In the genomic region with DNA sequence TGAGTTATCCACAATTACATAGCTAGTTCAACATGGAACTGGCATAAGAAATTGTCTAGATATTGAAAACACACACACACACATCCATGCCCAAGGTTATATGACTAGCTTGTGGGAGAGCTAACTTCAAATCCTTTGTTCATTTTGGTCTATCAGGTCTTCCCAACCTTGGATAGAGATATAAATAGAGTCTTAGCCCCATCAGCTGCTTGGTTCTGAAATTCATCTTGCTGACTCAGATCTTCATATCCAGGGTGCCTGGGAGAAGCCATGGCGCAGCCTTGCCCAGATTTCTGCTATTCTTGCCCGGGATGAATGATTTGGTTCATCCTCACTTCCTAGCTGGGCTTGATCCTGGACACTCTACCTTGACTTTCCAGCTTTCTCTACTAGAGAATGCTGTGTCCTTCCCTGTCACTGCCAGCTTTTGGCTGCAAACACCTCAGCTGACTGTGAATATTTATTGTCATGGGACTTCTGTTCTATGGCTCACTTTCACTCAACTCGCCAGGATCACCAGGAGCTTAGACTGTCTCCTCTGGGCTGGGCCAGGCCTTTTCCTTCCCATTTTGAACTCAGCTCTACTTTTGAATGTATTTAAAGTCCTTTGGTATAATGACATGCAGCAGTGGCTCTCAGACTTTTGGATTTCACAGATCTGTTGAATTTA, we compare ENCODE assay signal across 20 cellular contexts.
DNase-seq lines count a peak whose midpoint lies in the region; ATAC-seq and TF ChIP-seq lines count a peak whose summit lies in the region.
"Had no signal": no experiment of that assay in that cellular context is flagged by ENCODE, and none has a peak within 500 bp of the region (broad histone marks: within the 10 kb centered on the region; RNA-seq: fewer than 3 reads in every experiment).

No MANE protein-coding gene starts in this region.

- CTCF ChIA-PET in CD4-positive, alpha-beta memory T cell (lab: Charles Lee; ENCODE audit: partially characterized antibody): interaction anchor here (1.0 kb wide), 1 partner anchor 15 kb away, joined by 3 read pairs; no protein-coding TSS in a partner anchor

- no peak overlapping the region for H3K4me3 ChIP-seq in psoas muscle
- H3K4me3 ChIP-seq in skeletal muscle tissue (ENCODE audit: low read length in 3 of 3): no peak overlapping the region
- no peak overlapping the region for H3K4me3 ChIP-seq in CD4-positive, alpha-beta memory T cell (ENCODE audit: low read length in 2 of 2)
- H3K4me3 ChIP-seq: BLaER1, GM23248 had no signal

- H3K9me3 Mint-ChIP-seq in CD4-positive, alpha-beta memory T cell: peaks cover 0 to 4% (median 0%) of the 10 kb centered on the region in 8 donors
- H3K9me3 Mint-ChIP-seq: CD4-positive, alpha-beta T cell had no signal

- H3K9ac ChIP-seq in skeletal muscle tissue (ENCODE audit: low read depth in 1 of 3, low read length in 3 of 3): no peak overlapping the region
- H3K9ac ChIP-seq: BLaER1, GM23248 had no signal

- POLR2A ChIA-PET in CD4-positive, alpha-beta memory T cell (lab: Charles Lee; ENCODE audit: partially characterized antibody): no interaction called here

- H3K27me3 Mint-ChIP-seq in CD4-positive, alpha-beta memory T cell: peaks cover 2% of the 10 kb centered on the region in 2 donors
- H3K27me3 Mint-ChIP-seq: B cell had no signal

- H3K4me1 Mint-ChIP-seq in CD4-positive, alpha-beta memory T cell: no peaks in the 10 kb centered on the region
- H3K4me1 Mint-ChIP-seq: B cell, CD14-positive monocyte had no signal

- H3K4me1 ChIP-seq in psoas muscle (peaks cover 7% of the 10 kb centered on the region), skeletal muscle tissue (ENCODE audit: control insufficient read depth in 3 of 3, insufficient read depth in 3 of 3, low read length in 3 of 3) (peaks cover 8 to 10% (median 10%) of the 10 kb centered on the region in 3 donors)
- no peaks in the 10 kb centered on the region for H3K4me1 ChIP-seq in CD4-positive, alpha-beta memory T cell (ENCODE audit: insufficient read depth, low read length)
- H3K4me1 ChIP-seq: BLaER1 had no signal

- peak; percentile 6 for DNase-seq in myocyte (ENCODE audit: low read depth)
- no peak for DNase-seq in psoas muscle
- no peak for DNase-seq in CD4-positive, alpha-beta memory T cell
- DNase-seq: Calu3; CD4-positive, alpha-beta T cell; COR-L47; DMS53; DMS79 treated with DMSO at 0.1 percent for 48 hours; GF-D8; GM23248; H7; HCEC 1CT had no signal

- H3K27ac Mint-ChIP-seq in CD4-positive, alpha-beta memory T cell: no peak overlapping the region
- H3K27ac Mint-ChIP-seq: B cell; CD14-positive monocyte; CD4-positive, alpha-beta T cell had no signal

- H3K27me3 ChIP-seq in psoas muscle (ENCODE audit: insufficient read depth in 3 of 3, low read length in 2 of 3) (no peaks in the 10 kb centered on the region), skeletal muscle tissue (ENCODE audit: control insufficient read depth in 3 of 3, insufficient read depth in 3 of 3, low read length in 3 of 3) (no peaks in the 10 kb centered on the region)
- H3K27me3 ChIP-seq in CD4-positive, alpha-beta memory T cell (ENCODE audit: insufficient read depth, low read length): no peaks in the 10 kb centered on the region
- H3K27me3 ChIP-seq: BLaER1 had no signal

- intact Hi-C loops in psoas muscle (cut with DNase I): no loop called here
- intact Hi-C loops in CD4-positive, alpha-beta memory T cell (cut with micrococcal nuclease): no loop called here

- H3K27ac ChIP-seq in C4-2B: peak overlapping the region; percentile 38
- H3K27ac ChIP-seq in psoas muscle: peak overlapping the region; percentile 44
- H3K27ac ChIP-seq in skeletal muscle tissue (ENCODE audit: low read depth, low read length): peak overlapping the region; percentile 26
- H3K27ac ChIP-seq in CD4-positive, alpha-beta memory T cell (ENCODE audit: low read depth, low read length): no peak overlapping the region
- H3K27ac ChIP-seq: 22Rv1, BLaER1, GM23248 had no signal

- 35 to 52% (median 47%) methylated on average over 3 of the region's 3 CpGs for WGBS in psoas muscle, 3 donors

- peak; percentile 72 to 81 (median 79) for ATAC-seq in psoas muscle
- ATAC-seq in GM21825 (IDR thresholded peaks at IDR 0.05; ENCODE audit: unreplicated experiment): no peak
- no peak for ATAC-seq in GM21526 (IDR thresholded peaks at IDR 0.05; ENCODE audit: low FRiP score, unreplicated experiment)

- TF ChIP-seq CTCF in C4-2B (conservative IDR thresholded peaks at IDR 0.05) (no peak), psoas muscle (IDR thresholded peaks at IDR 0.05) (no peak)

- no peaks in the 10 kb centered on the region for H3K36me3 ChIP-seq in psoas muscle (ENCODE audit: insufficient read depth in 1 of 2, low read depth in 1 of 2)
- H3K36me3 ChIP-seq in skeletal muscle tissue (ENCODE audit: control insufficient read depth in 3 of 3, insufficient read depth in 3 of 3, low read length in 3 of 3): peaks cover 0 to 6% (median 0%) of the 10 kb centered on the region in 3 donors
- no peaks in the 10 kb centered on the region for H3K36me3 ChIP-seq in CD4-positive, alpha-beta memory T cell (ENCODE audit: insufficient read depth, low read length)
- H3K36me3 ChIP-seq: BLaER1 had no signal

- H3K4me3 Mint-ChIP-seq in CD4-positive, alpha-beta memory T cell: no peak overlapping the region
- H3K4me3 Mint-ChIP-seq: B cell; CD14-positive monocyte; CD4-positive, alpha-beta T cell had no signal

- H3K9me3 ChIP-seq in psoas muscle: no peaks in the 10 kb centered on the region
- H3K9me3 ChIP-seq in skeletal muscle tissue (ENCODE audit: control insufficient read depth in 3 of 3, low read length in 3 of 3): no peaks in the 10 kb centered on the region
- H3K9me3 ChIP-seq in CD4-positive, alpha-beta memory T cell (ENCODE audit: control insufficient read depth in 1 of 2, low read length in 2 of 2): no peaks in the 10 kb centered on the region
- H3K9me3 ChIP-seq: BLaER1 had no signal

- no peaks in the 10 kb centered on the region for H3K36me3 Mint-ChIP-seq in CD4-positive, alpha-beta memory T cell
- H3K36me3 Mint-ChIP-seq: CD14-positive monocyte had no signal

Comparison
In these comparisons a context has a peak if more than half of its experiments do, and no peak if none do; other contexts are left out.
1. ATAC-seq: peak in psoas muscle (4 of 4); none in GM21825 (single experiment) and GM21526 (single experiment).